1 cellular context compared by ENCODE assay signal in genomic region chr12:92107094-92107493, GRCh38.
TF ChIP-seq lines count a peak whose summit lies in the region.

No MANE protein-coding gene starts in this region.

TF ChIP-seq in H1, 55 proteins besides CTCF, POLR2A, EP300 and RAD21:
- no peak for TF ChIP-seq PHF8 (conservative IDR thresholded peaks at IDR 0.05; ENCODE audit: low read depth, low read length)
- no peak for TF ChIP-seq CHD2 (IDR thresholded peaks at IDR 0.05; ENCODE audit: low read length)
- TF ChIP-seq MAFK (IDR thresholded peaks at IDR 0.05; ENCODE audit: low read depth, low read length) = no peak
- TF ChIP-seq, protein P1, sequence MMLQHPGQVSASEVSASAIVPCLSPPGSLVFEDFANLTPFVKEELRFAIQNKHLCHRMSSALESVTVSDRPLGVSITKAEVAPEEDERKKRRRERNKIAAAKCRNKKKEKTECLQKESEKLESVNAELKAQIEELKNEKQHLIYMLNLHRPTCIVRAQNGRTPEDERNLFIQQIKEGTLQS (IDR thresholded peaks at IDR 0.05; ENCODE audit: insufficient read depth, low read depth, low read length) = no peak
- no peak for TF ChIP-seq GTF2F1 (IDR thresholded peaks at IDR 0.05; ENCODE audit: borderline replicate concordance, low read depth, low read length)
- no peak for TF ChIP-seq TBP (IDR thresholded peaks at IDR 0.05; ENCODE audit: low read depth, low read length)
- no peak for TF ChIP-seq BACH1 (IDR thresholded peaks at IDR 0.05; ENCODE audit: low read length)
- TF ChIP-seq KDM5A (IDR thresholded peaks at IDR 0.05; ENCODE audit: low read length) = no peak
- TF ChIP-seq HDAC2 (IDR thresholded peaks at IDR 0.05; ENCODE audit: borderline replicate concordance in 1 of 2, low read depth in 2 of 2, low read length in 2 of 2) = no peak
- no peak for TF ChIP-seq EGR1 (IDR thresholded peaks at IDR 0.05; ENCODE audit: borderline replicate concordance, low read depth, low read length)
- TF ChIP-seq RBBP5 (IDR thresholded peaks at IDR 0.05; ENCODE audit: borderline replicate concordance, low read depth, low read length) = no peak
- TF ChIP-seq RFX5 (IDR thresholded peaks at IDR 0.05; ENCODE audit: borderline replicate concordance, low read depth, low read length) = no peak
- no peak for TF ChIP-seq JUND (IDR thresholded peaks at IDR 0.05; ENCODE audit: low read length)
- TF ChIP-seq CHD7 (IDR thresholded peaks at IDR 0.05; ENCODE audit: insufficient replicate concordance, low read length) = no peak
- no peak for TF ChIP-seq CBX5 (IDR thresholded peaks at IDR 0.05; ENCODE audit: low read depth, low read length)
- no peak for TF ChIP-seq NANOG (IDR thresholded peaks at IDR 0.05; ENCODE audit: insufficient read depth, low read depth, low read length, poor library complexity, severe bottlenecking)
- no peak for TF ChIP-seq TAF1 (IDR thresholded peaks at IDR 0.05; ENCODE audit: low read depth, low read length)
- no peak for TF ChIP-seq POLR2AphosphoS5 (IDR thresholded peaks at IDR 0.05; ENCODE audit: low read depth, low read length)
- no peak for TF ChIP-seq SUZ12 (IDR thresholded peaks at IDR 0.05; ENCODE audit: low read length)
- TF ChIP-seq SP1 (IDR thresholded peaks at IDR 0.05; ENCODE audit: low read depth, low read length) = no peak
